Comparison of ENCODE assay signal across 2 cellular contexts in the genomic region with DNA sequence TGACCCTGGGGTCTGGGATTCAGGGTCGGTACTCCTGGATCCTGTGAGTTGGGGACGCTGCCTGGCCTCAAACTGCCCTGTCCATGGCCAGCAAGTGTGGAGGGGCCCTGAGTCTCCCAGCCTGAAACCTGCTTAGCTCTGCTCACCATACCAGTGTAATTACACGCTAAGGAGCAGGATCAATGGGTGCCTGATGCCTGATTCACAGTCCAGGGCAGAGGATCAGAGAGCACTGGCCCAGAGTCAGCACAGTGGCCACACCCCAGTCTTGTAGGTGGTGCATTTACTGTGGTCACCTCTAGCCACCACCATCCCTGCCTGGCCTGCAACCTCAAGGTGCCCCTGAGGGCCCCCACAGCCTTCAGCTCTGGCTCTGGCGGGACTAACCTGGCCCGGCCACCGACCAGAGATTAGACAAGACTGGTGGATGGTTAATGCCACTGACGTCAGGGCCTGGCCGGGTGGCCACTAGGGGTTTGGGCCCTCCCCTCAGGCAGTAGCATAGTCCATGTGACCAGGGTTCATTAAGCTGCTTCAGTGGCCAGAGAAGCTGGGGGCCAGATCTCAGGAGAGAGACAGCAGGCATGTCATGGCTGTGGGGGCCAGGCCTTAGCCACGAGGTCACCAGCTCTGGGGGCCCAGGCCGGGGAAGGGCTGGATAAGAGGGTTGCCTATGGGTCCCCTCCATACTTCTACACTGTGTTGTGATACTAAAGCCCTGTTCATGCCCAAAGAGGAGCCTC.
TF ChIP-seq lines count a peak whose summit lies in the region.

No MANE protein-coding gene starts in this region.

TF ChIP-seq in IMR-90, 13 proteins besides CTCF, POLR2A, EP300 and RAD21:
- TF ChIP-seq MAZ (IDR thresholded peaks at IDR 0.05; ENCODE audit: borderline replicate concordance, low read depth, low read length) (no peak), MXI1 (IDR thresholded peaks at IDR 0.05; ENCODE audit: borderline replicate concordance, low read depth, low read length) (no peak), FOS (IDR thresholded peaks at IDR 0.05; ENCODE audit: low read depth, low read length) (no peak), RFX5 (IDR thresholded peaks at IDR 0.05; ENCODE audit: low read depth, low read length) (no peak), CEBPB (IDR thresholded peaks at IDR 0.05; ENCODE audit: low read depth, low read length) (no peak), SMC3 (IDR thresholded peaks at IDR 0.05; ENCODE audit: low read depth, low read length) (no peak), RCOR1 (IDR thresholded peaks at IDR 0.05; ENCODE audit: insufficient replicate concordance, low read length) (no peak), BHLHE40 (IDR thresholded peaks at IDR 0.05; ENCODE audit: low read depth, low read length) (no peak)
- TF ChIP-seq, protein P1, sequence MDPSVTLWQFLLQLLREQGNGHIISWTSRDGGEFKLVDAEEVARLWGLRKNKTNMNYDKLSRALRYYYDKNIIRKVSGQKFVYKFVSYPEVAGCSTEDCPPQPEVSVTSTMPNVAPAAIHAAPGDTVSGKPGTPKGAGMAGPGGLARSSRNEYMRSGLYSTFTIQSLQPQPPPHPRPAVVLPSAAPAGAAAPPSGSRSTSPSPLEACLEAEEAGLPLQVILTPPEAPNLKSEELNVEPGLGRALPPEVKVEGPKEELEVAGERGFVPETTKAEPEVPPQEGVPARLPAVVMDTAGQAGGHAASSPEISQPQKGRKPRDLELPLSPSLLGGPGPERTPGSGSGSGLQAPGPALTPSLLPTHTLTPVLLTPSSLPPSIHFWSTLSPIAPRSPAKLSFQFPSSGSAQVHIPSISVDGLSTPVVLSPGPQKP (IDR thresholded peaks at IDR 0.05; ENCODE audit: borderline replicate concordance, low read depth, low read length): no peak
- TF ChIP-seq, protein P2, sequence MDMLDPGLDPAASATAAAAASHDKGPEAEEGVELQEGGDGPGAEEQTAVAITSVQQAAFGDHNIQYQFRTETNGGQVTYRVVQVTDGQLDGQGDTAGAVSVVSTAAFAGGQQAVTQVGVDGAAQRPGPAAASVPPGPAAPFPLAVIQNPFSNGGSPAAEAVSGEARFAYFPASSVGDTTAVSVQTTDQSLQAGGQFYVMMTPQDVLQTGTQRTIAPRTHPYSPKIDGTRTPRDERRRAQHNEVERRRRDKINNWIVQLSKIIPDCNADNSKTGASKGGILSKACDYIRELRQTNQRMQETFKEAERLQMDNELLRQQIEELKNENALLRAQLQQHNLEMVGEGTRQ (IDR thresholded peaks at IDR 0.05; ENCODE audit: low read depth, low read length): no peak

TF ChIP-seq in WTC11, 78 proteins besides CTCF, POLR2A, EP300 and RAD21:
- TF ChIP-seq, protein P3, sequence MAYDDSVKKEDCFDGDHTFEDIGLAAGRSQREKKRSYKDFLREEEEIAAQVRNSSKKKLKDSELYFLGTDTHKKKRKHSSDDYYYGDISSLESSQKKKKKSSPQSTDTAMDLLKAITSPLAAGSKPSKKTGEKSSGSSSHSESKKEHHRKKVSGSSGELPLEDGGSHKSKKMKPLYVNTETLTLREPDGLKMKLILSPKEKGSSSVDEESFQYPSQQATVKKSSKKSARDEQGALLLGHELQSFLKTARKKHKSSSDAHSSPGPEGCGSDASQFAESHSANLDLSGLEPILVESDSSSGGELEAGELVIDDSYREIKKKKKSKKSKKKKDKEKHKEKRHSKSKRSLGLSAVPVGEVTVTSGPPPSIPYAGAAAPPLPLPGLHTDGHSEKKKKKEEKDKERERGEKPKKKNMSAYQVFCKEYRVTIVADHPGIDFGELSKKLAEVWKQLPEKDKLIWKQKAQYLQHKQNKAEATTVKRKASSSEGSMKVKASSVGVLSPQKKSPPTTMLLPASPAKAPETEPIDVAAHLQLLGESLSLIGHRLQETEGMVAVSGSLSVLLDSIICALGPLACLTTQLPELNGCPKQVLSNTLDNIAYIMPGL (CRISPR knock-in tag; IDR thresholded peaks at IDR 0.05): no peak
- peak; percentile 25; the same call in 1 of the 2 replicates for TF ChIP-seq GABPB1 (CRISPR knock-in tag; IDR thresholded peaks at IDR 0.05)
